In the genomic region with DNA sequence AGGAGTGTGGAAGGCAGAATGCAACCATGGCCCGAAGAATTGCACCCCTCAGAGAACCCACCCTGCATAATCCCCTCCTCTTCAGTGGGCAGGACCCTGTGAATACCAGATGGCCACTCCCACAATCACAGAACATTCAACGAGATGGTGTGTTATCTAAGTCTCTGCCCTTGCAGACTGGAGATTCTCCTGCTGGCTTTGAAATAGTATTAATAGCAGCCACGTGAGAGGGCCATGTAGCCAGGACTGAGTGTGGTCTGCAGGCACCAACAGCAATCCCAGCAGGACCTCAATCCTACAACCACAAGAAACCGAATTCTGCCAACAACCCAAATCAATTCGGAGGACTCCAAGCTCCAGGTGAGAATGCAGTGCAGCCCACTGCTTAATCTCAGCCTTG, we compare ENCODE assay signal across 12 cellular contexts.
"Had no signal": no experiment of that assay in that cellular context is flagged by ENCODE, and none has a peak within 500 bp of the region (broad histone marks: within the 10 kb centered on the region; RNA-seq: fewer than 3 reads in every experiment).

No MANE protein-coding gene starts in this region.

- H3K27ac Mint-ChIP-seq: activated CD8-positive, alpha-beta T cell treated with anti-CD3 and anti-CD28 coated beads, Interleukin-2, amount 10 ng/mL, durations not matched to agents 7 days and 5 days; activated T-helper 2 cell treated with anti-CD3 and anti-CD28 coated beads, Interferon-gamma antibody, Interleukin-2, Interleukin-4, amounts not matched to agents 10 μg/mL and 5 μg/mL and 100 μg/mL, durations not matched to agents 14 hours and 24 hours and 36 hours had no signal

- ATAC-seq: activated CD8-positive, alpha-beta T cell treated with anti-CD3 and anti-CD28 coated beads, Interleukin-2, amount 10 ng/mL, durations not matched to agents 7 days and 5 days; right lobe of liver had no signal

- DNase-seq: activated CD8-positive, alpha-beta T cell treated with anti-CD3 and anti-CD28 coated beads, Interleukin-2, amount 10 ng/mL, durations not matched to agents 7 days and 5 days; activated naive CD4-positive, alpha-beta T cell treated with anti-CD3 and anti-CD28 coated beads, Interleukin-2, amount 10 ng/mL, durations not matched to agents 7 days and 5 days; adrenal gland; cortex of kidney; effector CD8-positive, alpha-beta T cell; right lobe of liver; stimulated activated CD4-positive, alpha-beta T cell treated with anti-CD3 and anti-CD28 coated beads, Interleukin-2, amount 100 ng/mL, for 24 hours; stimulated activated naive CD4-positive, alpha-beta T cell; upper lobe of left lung had no signal

- H3K9me3 ChIP-seq: adrenal gland, neutrophil, right lobe of liver, upper lobe of left lung had no signal

- H3K4me1 ChIP-seq: right lobe of liver had no signal

- H3K27me3 ChIP-seq: adrenal gland, neutrophil, right lobe of liver, upper lobe of left lung had no signal

- H3K4me3 Mint-ChIP-seq: activated CD8-positive, alpha-beta T cell treated with anti-CD3 and anti-CD28 coated beads, Interleukin-2, amount 10 ng/mL, durations not matched to agents 7 days and 5 days; activated naive CD4-positive, alpha-beta T cell treated with anti-CD3 and anti-CD28 coated beads, Interleukin-2, amount 10 ng/mL, durations not matched to agents 7 days and 5 days; central memory CD8-positive, alpha-beta T cell had no signal

- H3K4me3 ChIP-seq: adrenal gland, right lobe of liver, upper lobe of left lung had no signal

- H3K27me3 Mint-ChIP-seq: activated naive CD4-positive, alpha-beta T cell treated with anti-CD3 and anti-CD28 coated beads, Interleukin-2, amount 10 ng/mL, durations not matched to agents 7 days and 5 days; central memory CD8-positive, alpha-beta T cell had no signal

- H3K27ac ChIP-seq: adrenal gland, neutrophil, right lobe of liver, upper lobe of left lung had no signal

- H3K9me3 Mint-ChIP-seq: activated naive CD4-positive, alpha-beta T cell treated with anti-CD3 and anti-CD28 coated beads, Interleukin-2, amount 10 ng/mL, durations not matched to agents 7 days and 5 days; activated T-helper 2 cell treated with anti-CD3 and anti-CD28 coated beads, Interferon-gamma antibody, Interleukin-2, Interleukin-4, amounts not matched to agents 10 μg/mL and 5 μg/mL and 100 μg/mL, durations not matched to agents 14 hours and 24 hours and 36 hours; central memory CD8-positive, alpha-beta T cell had no signal
